Comparison of ENCODE assay signal across 8 cellular contexts in the genomic region with DNA sequence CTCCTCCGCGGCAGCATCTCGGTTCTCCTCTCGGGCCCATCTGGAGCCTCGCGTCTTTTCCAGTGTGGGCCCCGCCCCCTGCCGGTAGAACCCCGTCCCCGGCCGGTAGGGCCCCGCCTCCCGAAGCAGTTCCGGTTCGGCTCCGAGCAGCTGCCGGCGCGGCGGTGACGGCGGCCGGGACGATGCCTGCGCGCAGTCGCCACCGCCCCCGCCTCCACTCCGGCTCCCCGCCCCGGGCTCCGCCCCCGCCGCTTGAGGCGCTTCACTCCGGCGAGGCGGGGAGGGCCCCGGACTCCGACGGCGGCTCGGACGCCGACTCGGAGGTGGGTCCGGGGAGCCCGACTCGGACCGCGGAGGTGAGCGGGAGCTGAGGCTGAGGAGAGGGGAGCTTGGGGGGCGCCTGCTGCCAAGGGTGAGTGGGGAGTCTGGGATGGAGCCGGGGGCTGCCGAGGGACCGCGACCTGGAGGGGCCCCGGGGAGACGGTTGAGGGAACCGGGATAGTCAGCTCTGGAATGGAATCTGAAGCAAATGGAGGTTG. TPM values are rescaled to one million over a fixed set of nuclear protein-coding genes. Genes with fewer than 3 reads are reported as not detected.
DNase-seq lines count a peak whose midpoint lies in the region; ATAC-seq lines count a peak whose summit lies in the region.

A gene (plus strand): TSS at position 290 of the 539 bp plus-strand sequence. CDS start 38,873 bp downstream, outside the sequence.

- H3K27ac ChIP-seq in cingulate gyrus (ENCODE audit: low read depth, low read length) = peak within 1 kb of the TSS; percentile 96

- peak within 1 kb of the TSS; percentile 98 for H3K27ac Mint-ChIP-seq in activated CD4-positive, alpha-beta T cell treated with anti-CD3 and anti-CD28 coated beads, Interleukin-2, amount 10 ng/mL, durations not matched to agents 24 days and 14 days

- intact Hi-C loops in activated CD4-positive, alpha-beta T cell treated with anti-CD3 and anti-CD28 coated beads, Interleukin-2, amount 10 ng/mL, durations not matched to agents 24 days and 14 days (cut with micrococcal nuclease) = loop anchor here (1.0 to 10.0 kb wide), 5 partner anchors 69 to 937 kb away; a partner anchor contains a TSS
- intact Hi-C loops in left colon (cut with DNase I, micrococcal nuclease) = loop anchor here in 1 of 2 donors (5.0 kb wide), 1 partner anchor 126 kb away; a partner anchor contains a TSS

- H3K9me3 Mint-ChIP-seq in activated CD4-positive, alpha-beta T cell treated with anti-CD3 and anti-CD28 coated beads, Interleukin-2, amount 10 ng/mL, durations not matched to agents 24 days and 14 days = no peaks in the 10 kb centered on the region

- no peaks in the 10 kb centered on the region for H3K27me3 Mint-ChIP-seq in activated CD4-positive, alpha-beta T cell treated with anti-CD3 and anti-CD28 coated beads, Interleukin-2, amount 10 ng/mL, durations not matched to agents 24 days and 14 days

- peaks cover 11% of the 10 kb centered on the region for H3K36me3 Mint-ChIP-seq in activated CD4-positive, alpha-beta T cell treated with anti-CD3 and anti-CD28 coated beads, Interleukin-2, amount 10 ng/mL, durations not matched to agents 24 days and 14 days (ENCODE audit: low read depth)

- DNase-seq in NCI-H2107 (lab: John Stamatoyannopoulos, UW) (peak; percentile 74), NCI-H2107 treated with DMSO at 0.1 percent for 48 hours (lab: John Stamatoyannopoulos, UW; ENCODE audit: unreplicated experiment) (no peak), NCI-H510A treated with DMSO at 0.1 percent for 48 hours (lab: John Stamatoyannopoulos, UW) (peak; percentile 89), left colon (peak; percentile 97 to 98)
- DNase-seq in activated CD4-positive, alpha-beta T cell treated with anti-CD3 and anti-CD28 coated beads, Interleukin-2, amount 10 ng/mL, durations not matched to agents 24 days and 14 days = peak; percentile 99
- DNase-seq in stimulated activated CD4-positive, alpha-beta T cell treated with anti-CD3 and anti-CD28 coated beads, Interleukin-1b, Interleukin-23, amount 100 ng/mL, for 24 hours (ENCODE audit: low read depth in 4 of 4, low spot score in 1 of 4) = peak; percentile 91 to 98 (median 94)

- peak within 1 kb of the TSS; percentile 91 for H3K4me3 Mint-ChIP-seq in activated CD4-positive, alpha-beta T cell treated with anti-CD3 and anti-CD28 coated beads, Interleukin-2, amount 10 ng/mL, durations not matched to agents 24 days and 14 days

- ATAC-seq in HG03135 (IDR thresholded peaks at IDR 0.05; ENCODE audit: unreplicated experiment) (peak; percentile 81), left colon (peak; percentile 89)

- H3K4me1 Mint-ChIP-seq in activated CD4-positive, alpha-beta T cell treated with anti-CD3 and anti-CD28 coated beads, Interleukin-2, amount 10 ng/mL, durations not matched to agents 24 days and 14 days = peaks cover 33% of the 10 kb centered on the region

RNA-seq across cellular contexts. Expression of the gene that starts here (rescaled TPM):
- total RNA-seq in activated CD4-positive, alpha-beta T cell treated with anti-CD3 and anti-CD28 coated beads, Interleukin-2, amount 10 ng/mL, durations not matched to agents 24 days and 14 days = 17.7 and 17.9 TPM in 2 replicates
- total RNA-seq in left colon = 10 to 100 TPM; 12.0 to 20.3 TPM
